8 cellular contexts compared by ENCODE assay signal in the genomic region with DNA sequence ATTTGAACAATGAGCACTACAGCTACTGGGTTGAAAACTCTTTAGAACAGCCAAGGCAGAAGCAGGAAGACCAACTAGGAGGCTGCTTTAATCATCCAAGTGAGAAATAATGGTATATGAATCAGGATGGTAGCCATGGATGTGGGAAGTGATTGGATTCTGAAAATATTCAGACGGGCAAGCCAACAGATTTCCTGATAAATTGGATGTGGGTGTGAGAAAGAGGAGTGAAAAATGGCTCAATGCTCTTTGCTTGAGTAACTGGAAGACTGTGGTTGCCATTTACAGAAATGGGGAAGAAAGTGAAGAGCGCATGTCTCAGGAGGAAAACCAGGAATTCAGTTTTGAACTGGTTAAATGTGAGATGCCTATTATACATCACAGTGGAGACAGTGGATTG. TPM values are rescaled to one million over a fixed set of nuclear protein-coding genes. Genes with fewer than 3 reads are reported as not detected.
"Had no signal": no experiment of that assay in that cellular context is flagged by ENCODE, and none has a peak within 500 bp of the region (broad histone marks: within the 10 kb centered on the region; RNA-seq: fewer than 3 reads in every experiment).

No MANE protein-coding gene starts in this region.

- H3K4me3 ChIP-seq: GM23338, HAP-1 had no signal

- DNase-seq: H7, KBM-7 had no signal

- H3K9me3 ChIP-seq: HAP-1 had no signal

- H3K4me2 ChIP-seq: GM23338, KMS-11 had no signal

- H3K9ac ChIP-seq: KMS-11 had no signal

- ATAC-seq: GM23338, HCT116, HepG2 had no signal

- H3K27ac ChIP-seq: HL-60, KMS-11 had no signal

- H3K36me3 ChIP-seq: HAP-1 had no signal

- H2AFZ ChIP-seq: GM23338 had no signal

RNA-seq across cellular contexts. Expression of a gene that starts 50.4 kb away (rescaled TPM):
- total RNA-seq: H7 had no signal
